Comparison of ENCODE assay signal across 8 cellular contexts in the genomic region with DNA sequence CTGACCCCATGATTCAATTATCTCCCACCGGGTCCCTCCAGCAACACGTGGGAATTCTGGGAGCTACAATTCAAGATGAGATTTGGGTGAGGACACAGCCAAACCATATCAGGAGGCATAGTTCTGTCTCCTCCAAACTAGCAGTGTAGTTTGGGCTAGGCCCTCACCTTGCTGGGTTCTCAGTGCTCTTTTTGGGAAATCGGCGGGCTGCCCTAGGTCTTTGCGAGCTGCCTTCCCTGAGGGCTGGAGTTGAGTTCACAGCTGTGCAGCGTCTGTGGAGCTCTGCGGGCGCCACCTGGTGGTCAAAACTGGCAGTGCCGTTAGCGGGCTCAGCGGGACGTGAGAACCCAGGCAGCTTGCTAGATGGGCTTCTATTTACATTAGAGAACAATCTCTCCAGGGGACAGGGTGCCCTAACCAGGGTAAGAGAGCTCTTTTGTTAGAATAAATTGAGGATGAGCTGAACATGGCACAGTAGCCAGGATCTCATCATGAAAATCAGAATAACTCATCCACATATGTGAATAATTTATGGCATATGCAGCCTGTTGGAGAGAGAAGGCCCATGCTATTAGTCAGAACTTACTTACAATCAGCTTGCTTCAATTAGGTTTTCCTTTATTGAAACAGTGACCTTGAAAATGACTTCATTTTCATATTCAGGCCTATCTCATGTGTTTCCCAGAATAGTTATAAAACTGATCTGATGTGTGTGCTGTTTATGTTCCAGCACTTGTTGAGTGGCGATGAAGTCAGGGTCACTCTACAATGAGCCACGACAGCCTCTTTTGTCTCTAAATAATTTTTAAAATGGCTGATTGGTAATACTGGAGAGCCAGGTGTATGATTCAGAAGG. TPM values are rescaled to one million over a fixed set of nuclear protein-coding genes. Genes with fewer than 3 reads are reported as not detected.
DNase-seq lines count a peak whose midpoint lies in the region; ATAC-seq and TF ChIP-seq lines count a peak whose summit lies in the region.

No MANE protein-coding gene starts in this region.

- intact Hi-C loops in Calu3 (cut with micrococcal nuclease; ENCODE audit: unreplicated experiment) = loop anchor here (2.0 to 10.0 kb wide), 3 partner anchors 97 to 1805 kb away; no protein-coding TSS in a partner anchor
- intact Hi-C loops in activated CD8-positive, alpha-beta T cell treated with anti-CD3 and anti-CD28 coated beads for 36 hours (cut with micrococcal nuclease) = loop anchor here (2.0 to 10.0 kb wide), 2 partner anchors 99 to 125 kb away; partner anchors contain the start of gene ENOSF1

- no peak overlapping the region for H3K4me3 ChIP-seq in effector memory CD4-positive, alpha-beta T cell (ENCODE audit: insufficient read depth, low read depth, low read length, poor library complexity, severe bottlenecking)

- no peak overlapping the region for H3K27ac ChIP-seq in effector memory CD4-positive, alpha-beta T cell (ENCODE audit: insufficient read depth, low read length, poor library complexity, severe bottlenecking)

- ATAC-seq in HG03571 (IDR thresholded peaks at IDR 0.05; ENCODE audit: unreplicated experiment) = peak; percentile 97
- peak; percentile 99 for ATAC-seq in activated CD8-positive, alpha-beta T cell treated with anti-CD3 and anti-CD28 coated beads for 36 hours

- TF ChIP-seq CTCF in Calu3 (IDR thresholded peaks at IDR 0.05; ENCODE audit: unreplicated experiment) (peak; percentile 97), GM20000 (IDR thresholded peaks at IDR 0.05; ENCODE audit: extremely low read depth, missing control alignments) (peak; percentile 86)
- TF ChIP-seq CTCF in activated CD8-positive, alpha-beta T cell treated with anti-CD3 and anti-CD28 coated beads for 36 hours (IDR thresholded peaks at IDR 0.05) = peak; percentile 97

- BruUV-seq in Calu3 (replicated peaks; lab: Mats Ljungman, UMichigan) = no TSS peak

- no peaks in the 10 kb centered on the region for H3K27me3 Mint-ChIP-seq in Calu3 (ENCODE audit: unreplicated experiment)
- no peaks in the 10 kb centered on the region for H3K27me3 Mint-ChIP-seq in activated CD8-positive, alpha-beta T cell treated with anti-CD3 and anti-CD28 coated beads for 36 hours

- no peaks in the 10 kb centered on the region for H3K4me1 Mint-ChIP-seq in Calu3 (ENCODE audit: low read depth, unreplicated experiment)
- H3K4me1 Mint-ChIP-seq in activated CD8-positive, alpha-beta T cell treated with anti-CD3 and anti-CD28 coated beads for 36 hours (ENCODE audit: low read depth) = peaks cover 5% of the 10 kb centered on the region

- CTCF ChIA-PET in Calu3 (lab: Charles Lee) = interaction anchor here (0.5 to 1.8 kb wide), 9 partner anchors 9 to 1384 kb away, joined by 3 to 23 read pairs (median 4); partner anchors contain the start of gene ENOSF1
- CTCF ChIA-PET in activated CD8-positive, alpha-beta T cell treated with anti-CD3 and anti-CD28 coated beads for 36 hours (lab: Charles Lee) = interaction anchor here (0.5 to 3.8 kb wide), 63 partner anchors 9 to 559 kb away, joined by 3 to 94 read pairs (median 4); partner anchors contain the start of gene ENOSF1

- DNase-seq in Calu3 = peak; percentile 91
- DNase-seq in GM20000 (ENCODE audit: low spot score) = peak; percentile 85
- DNase-seq in NCI-H82 (lab: John Stamatoyannopoulos, UW) = peak; percentile 88
- DNase-seq in activated CD8-positive, alpha-beta T cell treated with anti-CD3 and anti-CD28 coated beads for 36 hours = peak; percentile 96
- DNase-seq in effector memory CD4-positive, alpha-beta T cell = peak; percentile 62 to 74 (median 69)
- DNase-seq in midbrain (lab: John Stamatoyannopoulos, UW) = peak; percentile 89
- DNase-seq in stimulated activated CD8-positive, alpha-beta memory T cell treated with anti-CD3 and anti-CD28 coated beads, Interleukin-4, amount 100 ng/mL, for 1 hour (ENCODE audit: low read depth in 2 of 2, low spot score in 1 of 2) = peak; percentile 81 to 92

- no peak overlapping the region for H3K27ac Mint-ChIP-seq in Calu3 (ENCODE audit: unreplicated experiment)
- H3K27ac Mint-ChIP-seq in activated CD8-positive, alpha-beta T cell treated with anti-CD3 and anti-CD28 coated beads for 36 hours = no peak overlapping the region

- no peaks in the 10 kb centered on the region for H3K9me3 ChIP-seq in effector memory CD4-positive, alpha-beta T cell (ENCODE audit: control insufficient read depth, low read length)

- no peaks in the 10 kb centered on the region for H3K36me3 ChIP-seq in effector memory CD4-positive, alpha-beta T cell (ENCODE audit: control insufficient read depth, insufficient read depth, low read length)

- POLR2A ChIA-PET in activated CD8-positive, alpha-beta T cell treated with anti-CD3 and anti-CD28 coated beads for 36 hours (lab: Charles Lee) = interaction anchor here (0.7 to 1.5 kb wide), 2 partner anchors 156 to 215 kb away, joined by 3 to 4 read pairs; no protein-coding TSS in a partner anchor

- no peaks in the 10 kb centered on the region for H3K4me1 ChIP-seq in effector memory CD4-positive, alpha-beta T cell (ENCODE audit: control insufficient read depth, insufficient read depth, low read length, poor library complexity, severe bottlenecking)

- no peaks in the 10 kb centered on the region for H3K27me3 ChIP-seq in effector memory CD4-positive, alpha-beta T cell (replicated peaks; ENCODE audit: control insufficient read depth, insufficient read depth, low read length, poor library complexity, severe bottlenecking)

- H3K9me3 Mint-ChIP-seq in Calu3 (ENCODE audit: low read depth, unreplicated experiment) = no peaks in the 10 kb centered on the region
- H3K9me3 Mint-ChIP-seq in activated CD8-positive, alpha-beta T cell treated with anti-CD3 and anti-CD28 coated beads for 36 hours = no peaks in the 10 kb centered on the region

- H3K4me3 Mint-ChIP-seq in Calu3 (ENCODE audit: low read depth, unreplicated experiment) = no peak overlapping the region
- no peak overlapping the region for H3K4me3 Mint-ChIP-seq in activated CD8-positive, alpha-beta T cell treated with anti-CD3 and anti-CD28 coated beads for 36 hours

- no peaks in the 10 kb centered on the region for H3K36me3 Mint-ChIP-seq in Calu3 (ENCODE audit: insufficient read depth, unreplicated experiment)
- no peaks in the 10 kb centered on the region for H3K36me3 Mint-ChIP-seq in activated CD8-positive, alpha-beta T cell treated with anti-CD3 and anti-CD28 coated beads for 36 hours (ENCODE audit: low read depth)

RNA-seq across cellular contexts. Expression of gene YES1, which starts 27.4 kb away (rescaled TPM):
- total RNA-seq in Calu3 (2022) = 58.4 and 61.2 TPM in 2 replicates
- total RNA-seq in activated CD8-positive, alpha-beta T cell treated with anti-CD3 and anti-CD28 coated beads for 36 hours = 10 to 100 TPM; 38.8 to 40.0 TPM
